12 cellular contexts compared by ENCODE assay signal in the genomic region with DNA sequence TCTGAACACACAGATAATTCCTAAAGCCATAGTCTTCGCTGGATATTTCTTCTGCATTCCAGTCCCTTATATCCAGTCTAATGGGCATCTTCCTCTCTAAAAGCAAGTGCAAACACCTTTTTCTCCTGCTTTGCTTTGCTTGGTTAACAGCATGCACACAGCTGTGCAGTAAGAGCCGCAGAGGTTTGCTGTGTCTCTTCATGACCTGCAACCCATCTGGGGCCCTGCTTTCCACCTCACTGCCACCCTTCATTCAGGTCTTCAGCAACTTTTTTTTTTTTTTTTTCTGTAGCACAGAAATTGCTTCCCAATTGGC. TPM values are rescaled to one million over a fixed set of nuclear protein-coding genes. Genes with fewer than 3 reads are reported as not detected.
A peak's percentile ranks its signal among the peaks of the same experiment; 100 is the strongest.
DNase-seq lines count a peak whose midpoint lies in the region; ATAC-seq and TF ChIP-seq lines count a peak whose summit lies in the region.
"Had no signal": no experiment of that assay in that cellular context is flagged by ENCODE, and none has a peak within 500 bp of the region (broad histone marks: within the 10 kb centered on the region; RNA-seq: fewer than 3 reads in every experiment).

No MANE protein-coding gene starts in this region.

- H3K4me1 ChIP-seq in lower lobe of right lung (peaks cover 100% of the 10 kb centered on the region), stomach (peaks cover 68 to 100% (median 94%) of the 10 kb centered on the region in 4 donors)

- H3K4me3 ChIP-seq in lower lobe of right lung (peak overlapping the region; percentile 13), stomach (no peak overlapping the region)
- H3K4me3 ChIP-seq: cardiac muscle cell had no signal

- DNase-seq in astrocyte of the hippocampus (ENCODE audit: low read depth, low spot score) (peak; percentile 4), lower lobe of right lung (no peak), stomach (no peak), NCI-H1105 (lab: John Stamatoyannopoulos, UW) (no peak)
- DNase-seq in stimulated activated CD4-positive, alpha-beta T cell treated with anti-CD3 and anti-CD28 coated beads, Interleukin-15, amount 100 ng/mL, for 24 hours, result no peak
- DNase-seq in effector CD4-positive, alpha-beta T cell, result no peak
- DNase-seq: activated CD4-positive, alpha-beta T cell treated with anti-CD3 and anti-CD28 coated beads, Interleukin-2, amount 50 U/mL, for 1 hour; Kasumi-1; NCI-H2081 treated with DMSO at 0.1 percent for 48 hours had no signal

- H3K27ac ChIP-seq in lower lobe of right lung (peak overlapping the region; percentile 83), stomach (peak overlapping the region; percentile 74 to 86 (median 83))

- TF ChIP-seq POLR2A in stomach (IDR thresholded peaks at IDR 0.05), result no peak

- TF ChIP-seq CTCF in lower lobe of right lung (IDR thresholded peaks at IDR 0.05), result no peak
- TF ChIP-seq CTCF in stomach (IDR thresholded peaks at IDR 0.05), result no peak

- H3K27me3 ChIP-seq in lower lobe of right lung (ENCODE audit: low read depth), result no peaks in the 10 kb centered on the region
- H3K27me3 ChIP-seq in stomach, result no peaks in the 10 kb centered on the region
- H3K27me3 ChIP-seq: cardiac muscle cell had no signal

- WGBS in stomach, 5 donors, result 62 to 85% (median 80%) methylated on average over 2 of the region's 2 CpGs

- H3K36me3 ChIP-seq in lower lobe of right lung (peaks cover 29% of the 10 kb centered on the region), stomach (peaks cover 0 to 6% (median 2%) of the 10 kb centered on the region in 4 donors)
- H3K36me3 ChIP-seq: cardiac muscle cell had no signal

- H3K9me3 ChIP-seq in lower lobe of right lung, result no peaks in the 10 kb centered on the region
- H3K9me3 ChIP-seq in stomach, result no peaks in the 10 kb centered on the region

- intact Hi-C loops in lower lobe of right lung (cut with DNase I) (no loop called here), stomach (cut with DNase I; ENCODE audit: low total_unique reads) (no loop called here)

- no peak for TF ChIP-seq EP300 in stomach (IDR thresholded peaks at IDR 0.05)

- ATAC-seq in GM21423 (IDR thresholded peaks at IDR 0.05; ENCODE audit: unreplicated experiment), result peak; percentile 17
- ATAC-seq in lower lobe of right lung, result no peak
- no peak for ATAC-seq in GM21723 (IDR thresholded peaks at IDR 0.05; ENCODE audit: unreplicated experiment)

RNA-seq across cellular contexts. Expression of gene NEDD9, which starts 14.4 kb away (rescaled TPM):
- 127 TPM for total RNA-seq in lower lobe of right lung
- 10 to 100 TPM; 11.3 to 97.9 (median 48.2) TPM for total RNA-seq in stomach
- 10 to 100 TPM in 1 of 3 donors, 1 to 10 TPM in 2; 4.2 to 19.6 (median 9.2) TPM for polyA plus RNA-seq in stomach
